In the genomic region with DNA sequence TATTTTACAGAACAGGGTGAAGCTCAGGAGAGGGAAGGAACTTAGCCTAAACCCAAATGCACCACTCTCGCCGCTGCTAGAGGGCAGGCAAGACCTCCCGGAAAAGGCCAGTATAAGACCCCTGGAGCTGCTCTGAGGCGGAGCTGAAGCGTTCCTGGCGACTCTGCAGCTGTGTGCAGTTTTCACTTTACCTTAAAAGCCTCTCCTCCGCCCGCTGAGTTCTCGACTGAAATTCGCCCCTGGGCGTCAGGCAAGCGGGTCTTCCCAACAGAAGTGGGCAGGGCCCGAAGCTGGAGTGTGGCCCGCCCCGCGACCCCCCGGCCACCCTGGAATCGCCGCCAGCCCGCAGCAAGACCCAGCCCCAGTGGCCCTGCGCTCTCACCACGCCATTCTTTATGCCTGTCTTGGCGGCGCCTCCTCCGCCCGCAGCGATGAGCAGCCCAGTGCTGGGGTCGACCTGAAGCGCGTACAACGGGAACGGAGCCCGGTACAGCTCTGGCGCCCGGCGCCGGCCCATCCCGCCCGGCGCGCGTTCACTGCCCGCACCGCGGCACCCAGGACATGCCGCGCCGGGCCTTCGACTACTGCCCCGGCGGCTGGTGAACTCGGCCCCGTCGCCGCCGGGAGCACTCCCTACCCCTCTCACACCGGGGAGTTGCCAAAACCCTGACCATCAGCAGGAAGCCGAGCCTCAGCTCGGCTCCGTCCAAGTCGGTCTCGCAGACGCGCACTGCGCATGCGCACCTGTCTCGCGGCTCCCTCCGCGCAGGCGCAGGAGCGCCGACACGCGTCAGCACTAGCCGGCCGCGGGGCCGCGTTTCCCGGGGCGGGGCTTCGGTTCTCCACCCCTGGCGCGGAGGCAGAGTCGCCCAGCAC, we compare ENCODE assay signal across 1 cellular context.
TF ChIP-seq lines count a peak whose summit lies in the region.

A gene with protein sequence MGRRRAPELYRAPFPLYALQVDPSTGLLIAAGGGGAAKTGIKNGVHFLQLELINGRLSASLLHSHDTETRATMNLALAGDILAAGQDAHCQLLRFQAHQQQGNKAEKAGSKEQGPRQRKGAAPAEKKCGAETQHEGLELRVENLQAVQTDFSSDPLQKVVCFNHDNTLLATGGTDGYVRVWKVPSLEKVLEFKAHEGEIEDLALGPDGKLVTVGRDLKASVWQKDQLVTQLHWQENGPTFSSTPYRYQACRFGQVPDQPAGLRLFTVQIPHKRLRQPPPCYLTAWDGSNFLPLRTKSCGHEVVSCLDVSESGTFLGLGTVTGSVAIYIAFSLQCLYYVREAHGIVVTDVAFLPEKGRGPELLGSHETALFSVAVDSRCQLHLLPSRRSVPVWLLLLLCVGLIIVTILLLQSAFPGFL (minus strand): TSS at position 732 of the 876 bp plus-strand sequence. CDS start 215 bp downstream, at position 517.

TF ChIP-seq in HepG2, 621 proteins besides CTCF, POLR2A, EP300 and RAD21 (continued from another document and continues in another):
- TF ChIP-seq, protein P1, sequence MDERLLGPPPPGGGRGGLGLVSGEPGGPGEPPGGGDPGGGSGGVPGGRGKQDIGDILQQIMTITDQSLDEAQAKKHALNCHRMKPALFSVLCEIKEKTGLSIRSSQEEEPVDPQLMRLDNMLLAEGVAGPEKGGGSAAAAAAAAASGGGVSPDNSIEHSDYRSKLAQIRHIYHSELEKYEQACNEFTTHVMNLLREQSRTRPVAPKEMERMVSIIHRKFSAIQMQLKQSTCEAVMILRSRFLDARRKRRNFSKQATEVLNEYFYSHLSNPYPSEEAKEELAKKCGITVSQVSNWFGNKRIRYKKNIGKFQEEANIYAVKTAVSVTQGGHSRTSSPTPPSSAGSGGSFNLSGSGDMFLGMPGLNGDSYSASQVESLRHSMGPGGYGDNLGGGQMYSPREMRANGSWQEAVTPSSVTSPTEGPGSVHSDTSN (CRISPR knock-in tag; IDR thresholded peaks at IDR 0.05): no peak
- TF ChIP-seq ARID2 (CRISPR knock-in tag; IDR thresholded peaks at IDR 0.05; ENCODE audit: borderline replicate concordance) (0 out of 2 replicates have a peak, but pooled peaks have one; percentile 30), ATF7 (IDR thresholded peaks at IDR 0.05) (no peak), ATF7 (CRISPR knock-in tag; IDR thresholded peaks at IDR 0.05) (peak; percentile 67; the same call in 1 of the 2 replicates), HNRNPL (IDR thresholded peaks at IDR 0.05; ENCODE audit: low read depth, low read length) (no peak), ZNF383 (CRISPR knock-in tag; IDR thresholded peaks at IDR 0.05; ENCODE audit: borderline replicate concordance) (peak; percentile 71; the same call in 1 of the 2 replicates), SRY (CRISPR knock-in tag; IDR thresholded peaks at IDR 0.05) (peak; percentile 78), ZBTB42 (CRISPR knock-in tag; IDR thresholded peaks at IDR 0.05) (peak; percentile 92; the same call in 1 of the 2 replicates), ZNF331 (CRISPR knock-in tag; IDR thresholded peaks at IDR 0.05) (peak; percentile 35; the same call in 1 of the 2 replicates), ARNTL (CRISPR knock-in tag; IDR thresholded peaks at IDR 0.05) (0 out of 2 replicates have a peak, but pooled peaks have one; percentile 15), TOPORS (CRISPR knock-in tag; IDR thresholded peaks at IDR 0.05) (peak; percentile 13; the same call in 1 of the 2 replicates), SOX6 (IDR thresholded peaks at IDR 0.05) (no peak), SOX6 (CRISPR knock-in tag; IDR thresholded peaks at IDR 0.05) (peak; percentile 51), FIP1L1 (IDR thresholded peaks at IDR 0.05; ENCODE audit: borderline replicate concordance, insufficient read depth, low read depth, low read length) (peak; percentile 78; the same call in 1 of the 2 replicates), ZNF33B (CRISPR knock-in tag; IDR thresholded peaks at IDR 0.05) (0 out of 2 replicates have a peak, but pooled peaks have one; percentile 25), KMT2B (CRISPR knock-in tag; IDR thresholded peaks at IDR 0.05) (0 out of 2 replicates have a peak, but pooled peaks have one; percentile 13), ZFP41 (CRISPR knock-in tag; IDR thresholded peaks at IDR 0.05; ENCODE audit: borderline replicate concordance) (no peak), NFKB2 (CRISPR knock-in tag; IDR thresholded peaks at IDR 0.05; ENCODE audit: borderline replicate concordance) (0 out of 2 replicates have a peak, but pooled peaks have one; percentile 81), ZSCAN31 (CRISPR knock-in tag; IDR thresholded peaks at IDR 0.05; ENCODE audit: low read depth) (no peak), SRSF1 (optimal IDR thresholded peaks at IDR 0.05; ENCODE audit: low read depth, low read length) (peak; percentile 53), AGO1 (IDR thresholded peaks at IDR 0.05; ENCODE audit: low read depth, low read length, poor library complexity, severe bottlenecking) (peak; percentile 38), LCORL (IDR thresholded peaks at IDR 0.05) (no peak), LCORL (CRISPR knock-in tag; IDR thresholded peaks at IDR 0.05) (peak; percentile 42; the same call in 1 of the 2 replicates), CENPT (CRISPR knock-in tag; IDR thresholded peaks at IDR 0.05; ENCODE audit: low read depth) (no peak), ZMYM3 (CRISPR knock-in tag; IDR thresholded peaks at IDR 0.05) (no peak), MIER2 (CRISPR knock-in tag; IDR thresholded peaks at IDR 0.05) (no peak), ZNF556 (CRISPR knock-in tag; IDR thresholded peaks at IDR 0.05; ENCODE audit: borderline replicate concordance) (peak; percentile 74; the same call in 1 of the 2 replicates), ZNF607 (CRISPR knock-in tag; IDR thresholded peaks at IDR 0.05; ENCODE audit: borderline replicate concordance) (0 out of 2 replicates have a peak, but pooled peaks have one; percentile 86), SALL2 (CRISPR knock-in tag; IDR thresholded peaks at IDR 0.05) (peak; percentile 29; the same call in 1 of the 2 replicates), ZNF205 (CRISPR knock-in tag; IDR thresholded peaks at IDR 0.05) (peak; percentile 45; the same call in 1 of the 2 replicates), ZC3H13 (CRISPR knock-in tag; IDR thresholded peaks at IDR 0.05) (0 out of 2 replicates have a peak, but pooled peaks have one; percentile 25), ETV5 (CRISPR knock-in tag; IDR thresholded peaks at IDR 0.05; ENCODE audit: borderline replicate concordance) (no peak; the same call in 1 of the 2 replicates), ZFY (CRISPR knock-in tag; IDR thresholded peaks at IDR 0.05) (peak; percentile 83; the same call in 1 of the 2 replicates), ZNF761 (CRISPR knock-in tag; conservative IDR thresholded peaks at IDR 0.05) (peak; percentile 88), NCOA1 (CRISPR knock-in tag; IDR thresholded peaks at IDR 0.05) (peak; percentile 76; the same call in 1 of the 2 replicates), ZNF552 (CRISPR knock-in tag; IDR thresholded peaks at IDR 0.05; ENCODE audit: borderline replicate concordance) (peak; percentile 69; the same call in 1 of the 2 replicates), ZNF350 (CRISPR knock-in tag; IDR thresholded peaks at IDR 0.05; ENCODE audit: borderline replicate concordance, low read depth) (peak; percentile 31), ZSCAN20 (CRISPR knock-in tag; IDR thresholded peaks at IDR 0.05; ENCODE audit: borderline replicate concordance) (peak; percentile 9; the same call in 1 of the 2 replicates), NR2F1 (CRISPR knock-in tag; IDR thresholded peaks at IDR 0.05) (peak in 1 of 2 experiments; percentile 10; a peak in 1 of 4 replicates)
- TF ChIP-seq, protein P2, sequence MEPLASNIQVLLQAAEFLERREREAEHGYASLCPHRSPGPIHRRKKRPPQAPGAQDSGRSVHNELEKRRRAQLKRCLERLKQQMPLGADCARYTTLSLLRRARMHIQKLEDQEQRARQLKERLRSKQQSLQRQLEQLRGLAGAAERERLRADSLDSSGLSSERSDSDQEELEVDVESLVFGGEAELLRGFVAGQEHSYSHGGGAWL (CRISPR knock-in tag; IDR thresholded peaks at IDR 0.05): peak; percentile 57; the same call in 1 of the 2 replicates
- TF ChIP-seq, protein P3, sequence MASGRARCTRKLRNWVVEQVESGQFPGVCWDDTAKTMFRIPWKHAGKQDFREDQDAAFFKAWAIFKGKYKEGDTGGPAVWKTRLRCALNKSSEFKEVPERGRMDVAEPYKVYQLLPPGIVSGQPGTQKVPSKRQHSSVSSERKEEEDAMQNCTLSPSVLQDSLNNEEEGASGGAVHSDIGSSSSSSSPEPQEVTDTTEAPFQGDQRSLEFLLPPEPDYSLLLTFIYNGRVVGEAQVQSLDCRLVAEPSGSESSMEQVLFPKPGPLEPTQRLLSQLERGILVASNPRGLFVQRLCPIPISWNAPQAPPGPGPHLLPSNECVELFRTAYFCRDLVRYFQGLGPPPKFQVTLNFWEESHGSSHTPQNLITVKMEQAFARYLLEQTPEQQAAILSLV (CRISPR knock-in tag; IDR thresholded peaks at IDR 0.05; ENCODE audit: borderline replicate concordance): peak; percentile 75; the same call in 1 of the 2 replicates
- TF ChIP-seq, protein P4, sequence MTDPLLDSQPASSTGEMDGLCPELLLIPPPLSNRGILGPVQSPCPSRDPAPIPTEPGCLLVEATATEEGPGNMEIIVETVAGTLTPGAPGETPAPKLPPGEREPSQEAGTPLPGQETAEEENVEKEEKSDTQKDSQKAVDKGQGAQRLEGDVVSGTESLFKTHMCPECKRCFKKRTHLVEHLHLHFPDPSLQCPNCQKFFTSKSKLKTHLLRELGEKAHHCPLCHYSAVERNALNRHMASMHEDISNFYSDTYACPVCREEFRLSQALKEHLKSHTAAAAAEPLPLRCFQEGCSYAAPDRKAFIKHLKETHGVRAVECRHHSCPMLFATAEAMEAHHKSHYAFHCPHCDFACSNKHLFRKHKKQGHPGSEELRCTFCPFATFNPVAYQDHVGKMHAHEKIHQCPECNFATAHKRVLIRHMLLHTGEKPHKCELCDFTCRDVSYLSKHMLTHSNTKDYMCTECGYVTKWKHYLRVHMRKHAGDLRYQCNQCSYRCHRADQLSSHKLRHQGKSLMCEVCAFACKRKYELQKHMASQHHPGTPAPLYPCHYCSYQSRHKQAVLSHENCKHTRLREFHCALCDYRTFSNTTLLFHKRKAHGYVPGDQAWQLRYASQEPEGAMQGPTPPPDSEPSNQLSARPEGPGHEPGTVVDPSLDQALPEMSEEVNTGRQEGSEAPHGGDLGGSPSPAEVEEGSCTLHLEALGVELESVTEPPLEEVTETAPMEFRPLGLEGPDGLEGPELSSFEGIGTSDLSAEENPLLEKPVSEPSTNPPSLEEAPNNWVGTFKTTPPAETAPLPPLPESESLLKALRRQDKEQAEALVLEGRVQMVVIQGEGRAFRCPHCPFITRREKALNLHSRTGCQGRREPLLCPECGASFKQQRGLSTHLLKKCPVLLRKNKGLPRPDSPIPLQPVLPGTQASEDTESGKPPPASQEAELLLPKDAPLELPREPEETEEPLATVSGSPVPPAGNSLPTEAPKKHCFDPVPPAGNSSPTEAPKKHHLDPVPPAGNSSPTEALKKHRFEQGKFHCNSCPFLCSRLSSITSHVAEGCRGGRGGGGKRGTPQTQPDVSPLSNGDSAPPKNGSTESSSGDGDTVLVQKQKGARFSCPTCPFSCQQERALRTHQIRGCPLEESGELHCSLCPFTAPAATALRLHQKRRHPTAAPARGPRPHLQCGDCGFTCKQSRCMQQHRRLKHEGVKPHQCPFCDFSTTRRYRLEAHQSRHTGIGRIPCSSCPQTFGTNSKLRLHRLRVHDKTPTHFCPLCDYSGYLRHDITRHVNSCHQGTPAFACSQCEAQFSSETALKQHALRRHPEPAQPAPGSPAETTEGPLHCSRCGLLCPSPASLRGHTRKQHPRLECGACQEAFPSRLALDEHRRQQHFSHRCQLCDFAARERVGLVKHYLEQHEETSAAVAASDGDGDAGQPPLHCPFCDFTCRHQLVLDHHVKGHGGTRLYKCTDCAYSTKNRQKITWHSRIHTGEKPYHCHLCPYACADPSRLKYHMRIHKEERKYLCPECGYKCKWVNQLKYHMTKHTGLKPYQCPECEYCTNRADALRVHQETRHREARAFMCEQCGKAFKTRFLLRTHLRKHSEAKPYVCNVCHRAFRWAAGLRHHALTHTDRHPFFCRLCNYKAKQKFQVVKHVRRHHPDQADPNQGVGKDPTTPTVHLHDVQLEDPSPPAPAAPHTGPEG (CRISPR knock-in tag; IDR thresholded peaks at IDR 0.05): peak; percentile 85
- TF ChIP-seq, protein P5, sequence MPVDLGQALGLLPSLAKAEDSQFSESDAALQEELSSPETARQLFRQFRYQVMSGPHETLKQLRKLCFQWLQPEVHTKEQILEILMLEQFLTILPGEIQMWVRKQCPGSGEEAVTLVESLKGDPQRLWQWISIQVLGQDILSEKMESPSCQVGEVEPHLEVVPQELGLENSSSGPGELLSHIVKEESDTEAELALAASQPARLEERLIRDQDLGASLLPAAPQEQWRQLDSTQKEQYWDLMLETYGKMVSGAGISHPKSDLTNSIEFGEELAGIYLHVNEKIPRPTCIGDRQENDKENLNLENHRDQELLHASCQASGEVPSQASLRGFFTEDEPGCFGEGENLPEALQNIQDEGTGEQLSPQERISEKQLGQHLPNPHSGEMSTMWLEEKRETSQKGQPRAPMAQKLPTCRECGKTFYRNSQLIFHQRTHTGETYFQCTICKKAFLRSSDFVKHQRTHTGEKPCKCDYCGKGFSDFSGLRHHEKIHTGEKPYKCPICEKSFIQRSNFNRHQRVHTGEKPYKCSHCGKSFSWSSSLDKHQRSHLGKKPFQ (CRISPR knock-in tag; IDR thresholded peaks at IDR 0.05; ENCODE audit: insufficient replicate concordance): peak; percentile 33
- TF ChIP-seq, protein P6, sequence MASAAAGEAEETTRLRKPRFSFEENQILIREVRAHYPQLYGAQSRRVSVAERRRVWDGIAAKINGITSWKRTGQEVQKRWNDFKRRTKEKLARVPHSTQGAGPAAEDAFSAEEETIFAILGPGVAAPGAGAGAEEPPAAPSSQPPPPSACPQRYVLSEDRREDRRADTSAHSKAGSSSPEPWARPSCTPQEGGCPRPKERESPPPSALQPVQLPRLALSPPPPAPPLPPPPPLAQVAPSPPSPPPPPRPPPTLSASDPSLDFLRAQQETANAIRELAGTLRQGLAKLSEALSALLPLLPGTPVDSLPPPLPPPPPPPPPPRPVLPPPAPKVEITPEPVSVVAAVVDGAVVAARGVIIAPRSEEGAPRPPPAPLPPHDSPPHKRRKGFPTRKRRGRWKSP (CRISPR knock-in tag; IDR thresholded peaks at IDR 0.05): peak; percentile 76
- TF ChIP-seq, protein P7, sequence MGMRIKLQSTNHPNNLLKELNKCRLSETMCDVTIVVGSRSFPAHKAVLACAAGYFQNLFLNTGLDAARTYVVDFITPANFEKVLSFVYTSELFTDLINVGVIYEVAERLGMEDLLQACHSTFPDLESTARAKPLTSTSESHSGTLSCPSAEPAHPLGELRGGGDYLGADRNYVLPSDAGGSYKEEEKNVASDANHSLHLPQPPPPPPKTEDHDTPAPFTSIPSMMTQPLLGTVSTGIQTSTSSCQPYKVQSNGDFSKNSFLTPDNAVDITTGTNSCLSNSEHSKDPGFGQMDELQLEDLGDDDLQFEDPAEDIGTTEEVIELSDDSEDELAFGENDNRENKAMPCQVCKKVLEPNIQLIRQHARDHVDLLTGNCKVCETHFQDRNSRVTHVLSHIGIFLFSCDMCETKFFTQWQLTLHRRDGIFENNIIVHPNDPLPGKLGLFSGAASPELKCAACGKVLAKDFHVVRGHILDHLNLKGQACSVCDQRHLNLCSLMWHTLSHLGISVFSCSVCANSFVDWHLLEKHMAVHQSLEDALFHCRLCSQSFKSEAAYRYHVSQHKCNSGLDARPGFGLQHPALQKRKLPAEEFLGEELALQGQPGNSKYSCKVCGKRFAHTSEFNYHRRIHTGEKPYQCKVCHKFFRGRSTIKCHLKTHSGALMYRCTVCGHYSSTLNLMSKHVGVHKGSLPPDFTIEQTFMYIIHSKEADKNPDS (CRISPR knock-in tag; IDR thresholded peaks at IDR 0.05): peak; percentile 23; the same call in 1 of the 2 replicates
- TF ChIP-seq, protein P8, sequence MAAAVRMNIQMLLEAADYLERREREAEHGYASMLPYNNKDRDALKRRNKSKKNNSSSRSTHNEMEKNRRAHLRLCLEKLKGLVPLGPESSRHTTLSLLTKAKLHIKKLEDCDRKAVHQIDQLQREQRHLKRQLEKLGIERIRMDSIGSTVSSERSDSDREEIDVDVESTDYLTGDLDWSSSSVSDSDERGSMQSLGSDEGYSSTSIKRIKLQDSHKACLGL (CRISPR knock-in tag; IDR thresholded peaks at IDR 0.05): peak; percentile 84
